ENCODE assay signal across 17 cellular contexts in genomic region chr9:93522736-93523135, GRCh38. TPM values are rescaled to one million over a fixed set of nuclear protein-coding genes. Genes with fewer than 3 reads are reported as not detected.
DNase-seq lines count a peak whose midpoint lies in the region; TF ChIP-seq lines count a peak whose summit lies in the region.
"Had no signal": no experiment of that assay in that cellular context is flagged by ENCODE, and none has a peak within 500 bp of the region (broad histone marks: within the 10 kb centered on the region; RNA-seq: fewer than 3 reads in every experiment).

No MANE protein-coding gene starts in this region.

- CTCF ChIA-PET in CD4-positive, alpha-beta memory T cell (lab: Charles Lee; ENCODE audit: partially characterized antibody): no interaction called here

- no peak overlapping the region for H3K4me3 Mint-ChIP-seq in activated naive CD8-positive, alpha-beta T cell
- H3K4me3 Mint-ChIP-seq in activated naive CD8-positive, alpha-beta T cell treated with anti-CD3 and anti-CD28 coated beads for 36 hours: no peak overlapping the region
- no peak overlapping the region for H3K4me3 Mint-ChIP-seq in CD4-positive, alpha-beta memory T cell
- H3K4me3 Mint-ChIP-seq in immature natural killer cell: no peak overlapping the region

- no peaks in the 10 kb centered on the region for H3K4me1 ChIP-seq in CD4-positive, alpha-beta memory T cell (ENCODE audit: insufficient read depth, low read length)

- no peaks in the 10 kb centered on the region for H3K9me3 Mint-ChIP-seq in activated naive CD8-positive, alpha-beta T cell (ENCODE audit: low read depth)
- no peaks in the 10 kb centered on the region for H3K9me3 Mint-ChIP-seq in activated naive CD8-positive, alpha-beta T cell treated with anti-CD3 and anti-CD28 coated beads for 36 hours
- no peaks in the 10 kb centered on the region for H3K9me3 Mint-ChIP-seq in CD4-positive, alpha-beta memory T cell
- H3K9me3 Mint-ChIP-seq in immature natural killer cell: no peaks in the 10 kb centered on the region

- POLR2A ChIA-PET in CD4-positive, alpha-beta memory T cell (lab: Charles Lee; ENCODE audit: partially characterized antibody): no interaction called here

- no peak overlapping the region for H3K27ac ChIP-seq in CD4-positive, alpha-beta memory T cell (ENCODE audit: low read depth, low read length)
- peak overlapping the region; percentile 33; the same call in 1 of the 2 replicates for H3K27ac ChIP-seq in VCaP
- H3K27ac ChIP-seq: GM23248, KMS-11, PC-9 had no signal

- no peaks in the 10 kb centered on the region for H3K27me3 ChIP-seq in CD4-positive, alpha-beta memory T cell (ENCODE audit: insufficient read depth, low read length)

- peak overlapping the region; percentile 28 for H3K27ac Mint-ChIP-seq in activated naive CD8-positive, alpha-beta T cell
- H3K27ac Mint-ChIP-seq in activated naive CD8-positive, alpha-beta T cell treated with anti-CD3 and anti-CD28 coated beads for 36 hours: no peak overlapping the region
- H3K27ac Mint-ChIP-seq in CD4-positive, alpha-beta memory T cell: peak overlapping the region in 4 of 7 donors; percentile 25 to 72 (median 62)
- peak overlapping the region in 4 of 6 donors; percentile 1 to 35 (median 11) for H3K27ac Mint-ChIP-seq in immature natural killer cell

- intact Hi-C loops in CD4-positive, alpha-beta memory T cell (cut with micrococcal nuclease): no loop called here

- H3K4me1 Mint-ChIP-seq in activated naive CD8-positive, alpha-beta T cell (ENCODE audit: low read depth): peaks cover 12% of the 10 kb centered on the region
- H3K4me1 Mint-ChIP-seq in activated naive CD8-positive, alpha-beta T cell treated with anti-CD3 and anti-CD28 coated beads for 36 hours: peaks cover 3% of the 10 kb centered on the region
- peaks cover 15 to 31% (median 23%) of the 10 kb centered on the region in 4 donors for H3K4me1 Mint-ChIP-seq in CD4-positive, alpha-beta memory T cell
- peaks cover 21 to 78% of the 10 kb centered on the region in 2 donors for H3K4me1 Mint-ChIP-seq in immature natural killer cell

- H3K27me3 Mint-ChIP-seq in activated naive CD8-positive, alpha-beta T cell: no peaks in the 10 kb centered on the region
- no peaks in the 10 kb centered on the region for H3K27me3 Mint-ChIP-seq in activated naive CD8-positive, alpha-beta T cell treated with anti-CD3 and anti-CD28 coated beads for 36 hours
- H3K27me3 Mint-ChIP-seq in CD4-positive, alpha-beta memory T cell: no peaks in the 10 kb centered on the region
- no peaks in the 10 kb centered on the region for H3K27me3 Mint-ChIP-seq in immature natural killer cell (ENCODE audit: low read depth in 3 of 3)

- H3K4me3 ChIP-seq in CD4-positive, alpha-beta memory T cell (ENCODE audit: low read length in 2 of 2): no peak overlapping the region
- H3K4me3 ChIP-seq: GM23248, PC-9 had no signal

- H3K36me3 Mint-ChIP-seq in activated naive CD8-positive, alpha-beta T cell: peaks cover 8% of the 10 kb centered on the region
- peaks cover 14% of the 10 kb centered on the region for H3K36me3 Mint-ChIP-seq in activated naive CD8-positive, alpha-beta T cell treated with anti-CD3 and anti-CD28 coated beads for 36 hours
- peaks cover 33 to 77% of the 10 kb centered on the region in 2 donors for H3K36me3 Mint-ChIP-seq in CD4-positive, alpha-beta memory T cell
- H3K36me3 Mint-ChIP-seq in immature natural killer cell: peaks cover 7 to 19% (median 13%) of the 10 kb centered on the region in 3 donors

- H3K36me3 ChIP-seq in CD4-positive, alpha-beta memory T cell (ENCODE audit: insufficient read depth, low read length): peaks cover 38% of the 10 kb centered on the region

- DNase-seq in activated naive CD8-positive, alpha-beta T cell treated with anti-CD3 and anti-CD28 coated beads for 36 hours: no peak
- DNase-seq in CD4-positive, alpha-beta memory T cell: no peak
- DNase-seq in immature natural killer cell (no peak), NCI-H2081 (lab: John Stamatoyannopoulos, UW) (no peak)
- no peak for DNase-seq in NK-92 treated with Interleukin-12 subunit alpha and Interleukin-12 subunit beta, amount 100 ng/mL, for 24 hours (lab: John Stamatoyannopoulos, UW)
- DNase-seq: C1 segment of cervical spinal cord, COR-L47, GM23248, NCI-H1048, NCI-H1436 treated with DMSO at 0.1 percent for 48 hours, NCI-H2029 treated with DMSO at 0.1 percent for 48 hours, NCI-H510A treated with DMSO at 0.1 percent for 48 hours, NCI-H82, PC-9 had no signal

- no peaks in the 10 kb centered on the region for H3K9me3 ChIP-seq in CD4-positive, alpha-beta memory T cell (ENCODE audit: control insufficient read depth in 1 of 2, low read length in 2 of 2)

- no peak for TF ChIP-seq CTCF in VCaP (conservative IDR thresholded peaks at IDR 0.05)

RNA-seq across cellular contexts. Expression of gene PHF2, which starts 53.6 kb away (rescaled TPM):
- total RNA-seq in activated naive CD8-positive, alpha-beta T cell treated with anti-CD3 and anti-CD28 coated beads for 36 hours: 10 to 100 TPM; 14.6 to 15.6 TPM
- total RNA-seq in CD4-positive, alpha-beta memory T cell: 10 to 100 TPM; 39.2 to 41.2 TPM
- 1 to 10 TPM in 1 of 2 donors, under 1 TPM in 1; 0.48 to 2.8 TPM for polyA plus RNA-seq in CD4-positive, alpha-beta memory T cell
- polyA plus RNA-seq in immature natural killer cell: 1 to 10 TPM in 1 of 3 donors, under 1 TPM in 2; 0.58 to 2.1 (median 0.80) TPM
